18 cellular contexts compared by ENCODE assay signal in the genomic region with DNA sequence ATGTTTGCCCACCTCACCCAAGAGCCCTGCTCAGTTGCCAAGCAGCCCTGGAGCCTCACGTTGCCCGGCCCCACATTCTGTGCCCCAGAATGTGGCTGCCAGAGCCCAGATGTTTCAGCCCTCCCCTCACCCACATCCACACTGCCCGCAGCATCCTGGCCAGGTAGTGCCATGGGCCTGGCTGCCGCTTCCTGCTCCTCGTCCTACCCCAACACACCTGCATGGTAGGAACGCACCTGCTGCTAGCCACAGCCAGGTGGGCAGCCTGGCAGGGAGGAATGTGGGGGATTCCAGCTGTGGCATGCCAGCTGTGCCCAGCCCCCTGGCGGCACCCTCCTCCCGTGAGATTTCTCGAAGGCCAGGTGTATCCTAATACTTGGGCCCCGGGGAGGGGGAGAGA. TPM values are rescaled to one million over a fixed set of nuclear protein-coding genes. Genes with fewer than 3 reads are reported as not detected.
DNase-seq lines count a peak whose midpoint lies in the region; TF ChIP-seq lines count a peak whose summit lies in the region.
"Had no signal": no experiment of that assay in that cellular context is flagged by ENCODE, and none has a peak within 500 bp of the region (broad histone marks: within the 10 kb centered on the region; RNA-seq: fewer than 3 reads in every experiment).

No MANE protein-coding gene starts in this region.

- H3K36me3 ChIP-seq in BLaER1 (no peaks in the 10 kb centered on the region), endocrine pancreas (ENCODE audit: control insufficient read depth, insufficient read depth, low read length) (no peaks in the 10 kb centered on the region), mammary epithelial cell (ENCODE audit: insufficient read depth, low read length) (no peaks in the 10 kb centered on the region)
- H3K36me3 ChIP-seq: MG63 had no signal

- H3K27ac ChIP-seq in BLaER1: peak overlapping the region; percentile 48
- H3K27ac ChIP-seq in mammary epithelial cell (ENCODE audit: insufficient read depth, low read depth, low read length): no peak overlapping the region
- H3K27ac ChIP-seq in dorsolateral prefrontal cortex: peak overlapping the region in 3 of 59 donors; percentile 13 to 19 (median 18)

- H4K20me1 ChIP-seq in BLaER1 (no peaks in the 10 kb centered on the region), mammary epithelial cell (ENCODE audit: insufficient read depth, low read length) (no peaks in the 10 kb centered on the region)

- peaks cover 72% of the 10 kb centered on the region for H3K4me1 ChIP-seq in BLaER1
- H3K4me1 ChIP-seq in endocrine pancreas (ENCODE audit: control insufficient read depth, insufficient read depth, low read length): no peaks in the 10 kb centered on the region
- H3K4me1 ChIP-seq in mammary epithelial cell (ENCODE audit: insufficient read depth, low read length): peaks cover 5% of the 10 kb centered on the region

- BruUV-seq in mammary epithelial cell (replicated peaks; lab: Mats Ljungman, UMichigan): no TSS peak

- H3K27me3 ChIP-seq in BLaER1 (no peaks in the 10 kb centered on the region), endocrine pancreas (ENCODE audit: control insufficient read depth, insufficient read depth, low read length) (no peaks in the 10 kb centered on the region), mammary epithelial cell (ENCODE audit: insufficient read depth, low read length) (no peaks in the 10 kb centered on the region), dorsolateral prefrontal cortex (no peaks in the 10 kb centered on the region)
- H3K27me3 ChIP-seq: MG63 had no signal

- peak; percentile 65 for DNase-seq in COLO668 (lab: John Stamatoyannopoulos, UW; ENCODE audit: unreplicated experiment)
- DNase-seq in NCI-H1105 (lab: John Stamatoyannopoulos, UW): peak; percentile 8
- no peak for DNase-seq in mammary epithelial cell
- DNase-seq in dorsolateral prefrontal cortex: no peak
- DNase-seq in stimulated activated CD4-positive, alpha-beta T cell treated with anti-CD3 and anti-CD28 coated beads, Interleukin-15, amount 100 ng/mL, for 24 hours: no peak
- DNase-seq: ACHN; AML-193; CD4-positive, alpha-beta T cell; H7; MG63; NCI-H2227 treated with DMSO at 0.1 percent for 48 hours; NCI-H526; NK-92 treated with Interleukin-12 subunit alpha and Interleukin-12 subunit beta, amount 100 ng/mL, for 24 hours; OCI-M1; T-helper 17 cell had no signal

- intact Hi-C loops in mammary epithelial cell (cut with micrococcal nuclease) (no loop called here), dorsolateral prefrontal cortex (cut with DNase I) (no loop called here)

- H3K4me3 ChIP-seq in BLaER1 (no peak overlapping the region), endocrine pancreas (ENCODE audit: control insufficient read depth, insufficient read depth, low read length) (no peak overlapping the region), mammary epithelial cell (replicated peaks in 1 of 3; ENCODE audit: insufficient read depth in 1 of 3, low read depth in 2 of 3, low read length in 3 of 3) (no peak overlapping the region), dorsolateral prefrontal cortex (no peak overlapping the region)
- H3K4me3 ChIP-seq: MG63 had no signal

- H3K9me3 ChIP-seq in BLaER1 (peaks cover 3% of the 10 kb centered on the region; the same call in 1 of the 2 replicates), endocrine pancreas (ENCODE audit: control insufficient read depth, low read length) (no peaks in the 10 kb centered on the region), mammary epithelial cell (replicated peaks; ENCODE audit: insufficient read depth, low read length) (no peaks in the 10 kb centered on the region)
- H3K9me3 ChIP-seq: MG63 had no signal

- no peak overlapping the region for H3K9ac ChIP-seq in BLaER1
- H3K9ac ChIP-seq in endocrine pancreas (ENCODE audit: control insufficient read depth, insufficient read depth, low read length): peak overlapping the region; percentile 2
- no peak overlapping the region for H3K9ac ChIP-seq in mammary epithelial cell (ENCODE audit: insufficient read depth, low read length)

- H3K4me2 ChIP-seq in BLaER1 (peak overlapping the region; percentile 90), mammary epithelial cell (ENCODE audit: insufficient read depth, low read depth, low read length) (no peak overlapping the region)

- dilution Hi-C loops in mammary epithelial cell (cut with HindIII; ENCODE audit: low sequenced_read_pairs): no loop called here

- no peaks in the 10 kb centered on the region for H3K79me2 ChIP-seq in mammary epithelial cell (ENCODE audit: insufficient read depth, low read length)

- CTCF ChIA-PET in mammary epithelial cell (lab: Charles Lee; ENCODE audit: low non-redundant PET): no interaction called here

- H2AFZ ChIP-seq in mammary epithelial cell (ENCODE audit: low read depth, low read length): no peak overlapping the region

- TF ChIP-seq CTCF in mammary epithelial cell (conservative IDR thresholded peaks at IDR 0.05 in 1 of 2, IDR thresholded peaks at IDR 0.05 in 1 of 2; ENCODE audit: extremely low read depth in 1 of 2, insufficient read depth in 1 of 2, low read depth in 1 of 2, low read length in 2 of 2) (no peak), dorsolateral prefrontal cortex (IDR thresholded peaks at IDR 0.05 in 54 of 56, conservative IDR thresholded peaks at IDR 0.05 in 2 of 56; ENCODE audit: low read depth in 1 of 56, partially characterized antibody in 56 of 56) (no peak)

- 30% methylated on average over 9 of the region's 10 CpGs for WGBS in mammary epithelial cell (ENCODE audit: low coverage, missing lambda C conversion rate)

- in situ Hi-C loops in mammary epithelial cell (cut with MboI; ENCODE audit: low sequenced_read_pairs in 2 of 2): loop anchor here (10.0 to 25.0 kb wide), 2 partner anchors 77 to 600 kb away; no protein-coding TSS in a partner anchor

RNA-seq across cellular contexts. Expression of a gene that starts 7.5 kb away (rescaled TPM):
- total RNA-seq in mammary epithelial cell (10 to 100 TPM; 43.2 to 76.1 TPM), dorsolateral prefrontal cortex (100 to 1,000 TPM; 219 to 402 (median 309) TPM)
- 24.5 TPM for polyA plus RNA-seq in mammary epithelial cell
- polyA minus RNA-seq in mammary epithelial cell: 215 TPM

RNA-seq across cellular contexts. Expression of a gene that starts 18.4 kb away (rescaled TPM):
- total RNA-seq in mammary epithelial cell (under 1 TPM; under 0.01 to 0.28 TPM), dorsolateral prefrontal cortex (1 to 10 TPM in 1 of 120 experiments, under 1 TPM in 49, not detected in 70; 0.14 to 1.1 (median 0.35) TPM)
- 0.07 TPM for polyA plus RNA-seq in mammary epithelial cell
- not detected for polyA minus RNA-seq in mammary epithelial cell
- total RNA-seq: CD4-positive, alpha-beta T cell; H7; RPMI7951; T-helper 17 cell had no signal

RNA-seq across cellular contexts. Expression of a gene that starts 30.8 kb away (rescaled TPM):
- 10 to 100 TPM; 11.5 to 34.5 TPM for total RNA-seq in mammary epithelial cell
- polyA plus RNA-seq in mammary epithelial cell: 35.6 TPM
- polyA minus RNA-seq in mammary epithelial cell: 13.5 TPM
- total RNA-seq in dorsolateral prefrontal cortex: 10 to 100 TPM; 11.9 to 33.8 (median 19.3) TPM

RNA-seq across cellular contexts. Expression of a gene that starts 42.1 kb away (rescaled TPM):
- total RNA-seq in mammary epithelial cell (100 to 1,000 TPM; 101 to 123 TPM), dorsolateral prefrontal cortex (100 to 1,000 TPM in 46 of 120 experiments, 10 to 100 TPM in 74; 61.4 to 130 (median 95.7) TPM)
- polyA plus RNA-seq in mammary epithelial cell: 95.0 TPM
- polyA minus RNA-seq in mammary epithelial cell: 148 TPM

RNA-seq across cellular contexts. Expression of a gene that starts 49.4 kb away (rescaled TPM):
- total RNA-seq in mammary epithelial cell (1,000 to 10,000 TPM; 1,117 to 1,135 TPM), dorsolateral prefrontal cortex (100 to 1,000 TPM; 148 to 544 (median 264) TPM)
- 1,343 TPM for polyA plus RNA-seq in mammary epithelial cell
- 1,452 TPM for polyA minus RNA-seq in mammary epithelial cell

Comparison
In these comparisons a context has a peak if more than half of its experiments do, and no peak if none do; other contexts are left out.
1. DNase-seq: peak in COLO668 (single experiment) and NCI-H1105 (single experiment); none in mammary epithelial cell (single experiment), dorsolateral prefrontal cortex (0 of 10) and stimulated activated CD4-positive, alpha-beta T cell treated with anti-CD3 and anti-CD28 coated beads, Interleukin-15, amount 100 ng/mL, for 24 hours (single experiment).